13 cellular contexts compared by ENCODE assay signal in the genomic region with DNA sequence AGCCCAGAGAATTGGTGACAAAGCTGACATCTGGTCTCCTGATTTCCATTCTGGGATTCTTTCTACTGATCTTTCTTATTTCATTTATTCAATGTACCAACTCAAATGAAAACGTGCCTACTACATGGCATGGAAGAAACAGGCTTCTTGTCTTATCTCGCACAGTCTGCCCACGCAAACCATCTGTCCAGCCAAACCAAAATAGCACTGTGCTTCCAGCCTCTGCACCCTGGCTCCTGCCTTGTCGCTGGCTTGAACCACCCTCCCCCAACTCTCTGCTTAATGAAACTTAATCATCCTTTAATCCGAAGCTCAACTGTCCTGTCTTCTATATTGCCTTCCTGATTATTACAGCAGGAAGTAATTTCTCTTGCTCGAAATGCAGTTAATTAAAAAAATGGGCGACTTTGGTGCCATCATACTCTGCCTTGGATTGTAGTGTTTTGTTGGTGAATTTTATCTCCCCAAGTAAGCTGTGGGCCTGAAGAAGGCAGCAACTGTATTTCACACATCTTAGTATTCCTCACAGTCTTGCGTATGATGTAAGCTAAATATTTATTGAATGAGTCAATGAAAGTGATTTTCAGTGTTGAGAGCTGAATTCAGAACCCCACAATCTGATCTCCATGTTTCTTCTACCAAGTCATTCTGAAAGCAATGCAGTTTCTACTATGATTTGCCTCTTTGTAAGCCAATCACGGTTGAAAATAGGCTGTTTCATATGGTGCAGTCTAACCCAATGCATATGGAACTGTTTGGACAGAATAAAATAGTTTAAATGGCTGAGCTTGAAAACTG. TPM values are rescaled to one million over a fixed set of nuclear protein-coding genes. Genes with fewer than 3 reads are reported as not detected.
DNase-seq lines count a peak whose midpoint lies in the region; ATAC-seq and TF ChIP-seq lines count a peak whose summit lies in the region.
"Had no signal": no experiment of that assay in that cellular context is flagged by ENCODE, and none has a peak within 500 bp of the region (broad histone marks: within the 10 kb centered on the region; RNA-seq: fewer than 3 reads in every experiment).

No MANE protein-coding gene starts in this region.

- no peak overlapping the region for H3K27ac ChIP-seq in spleen
- H3K27ac ChIP-seq: right lobe of liver, RWPE1 had no signal

- peaks cover 0 to 4% (median under 1%) of the 10 kb centered on the region in 8 donors for H3K9me3 ChIP-seq in spleen
- H3K9me3 ChIP-seq: right lobe of liver had no signal

- intact Hi-C loops in spleen (cut with DNase I; ENCODE audit: low total_unique reads) = no loop called here

- no peak for TF ChIP-seq CTCF in choroid plexus epithelial cell (conservative IDR thresholded peaks at IDR 0.05; ENCODE audit: low read depth, low read length)
- no peak for TF ChIP-seq CTCF in spleen (IDR thresholded peaks at IDR 0.05 in 8 of 11, conservative IDR thresholded peaks at IDR 0.05 in 3 of 11)

- H3K27me3 ChIP-seq in spleen (replicated peaks in 1 of 7) = peaks cover 0 to 6% (median 0%) of the 10 kb centered on the region in 7 donors
- H3K27me3 ChIP-seq: right lobe of liver had no signal

- TF ChIP-seq POLR2A in spleen (IDR thresholded peaks at IDR 0.05) = no peak

- H3K36me3 ChIP-seq in spleen = no peaks in the 10 kb centered on the region
- H3K36me3 ChIP-seq: right lobe of liver had no signal

- DNase-seq in G401 (ENCODE audit: low spot score) (peak; percentile 92), NCI-H82 treated with DMSO at 0.1 percent for 48 hours (lab: John Stamatoyannopoulos, UW; ENCODE audit: unreplicated experiment) (peak; percentile 97), choroid plexus epithelial cell (ENCODE audit: low read depth) (peak; percentile 81), renal cortical epithelial cell (ENCODE audit: low read depth) (peak; percentile 37), spleen (no peak), Ammon's horn (ENCODE audit: low spot score) (no peak)
- DNase-seq: activated naive CD4-positive, alpha-beta T cell treated with anti-CD3 and anti-CD28 coated beads, Interleukin-2, amount 50 U/mL, for 16 hours; CD8-positive, alpha-beta T cell; kidney glomerular epithelial cell; naive B cell; right lobe of liver had no signal

- H3K4me3 ChIP-seq in choroid plexus epithelial cell (ENCODE audit: low read depth, low read length) (no peak overlapping the region), spleen (no peak overlapping the region)
- H3K4me3 ChIP-seq: right lobe of liver had no signal

- no peak for ATAC-seq in HG02623 (IDR thresholded peaks at IDR 0.05; ENCODE audit: unreplicated experiment)
- ATAC-seq: CD8-positive, alpha-beta T cell; right lobe of liver had no signal

- WGBS in spleen, 5 donors = 82 to 90% (median 84%) methylated on average over 9 of the region's 9 CpGs

- in situ Hi-C loops in G401 (cut with HindIII; ENCODE audit: low sequenced_read_pairs) = no loop called here

- no peaks in the 10 kb centered on the region for H3K4me1 ChIP-seq in spleen
- H3K4me1 ChIP-seq: right lobe of liver had no signal

RNA-seq across cellular contexts. Expression of gene SOCS5, which starts 28.9 kb away (rescaled TPM):
- 15.6 and 19.8 TPM in 2 replicates for total RNA-seq in G401 (2014; rRNA removed; shearing (Covaris generic))
- total RNA-seq in renal cortical epithelial cell (13.4 and 29.3 TPM in 2 replicates), spleen (10 to 100 TPM; 21.5 to 56.6 (median 31.5) TPM)
- polyA plus RNA-seq in spleen = 1 to 10 TPM; 5.6 to 7.7 (median 5.6) TPM

RNA-seq across cellular contexts. Expression of gene CRIPT, which starts 53.2 kb away (rescaled TPM):
- 8.2 and 9.3 TPM in 2 replicates for total RNA-seq in G401 (2014; rRNA removed; shearing (Covaris generic))
- total RNA-seq in renal cortical epithelial cell (19.3 and 19.8 TPM in 2 replicates), spleen (10 to 100 TPM; 11.8 to 17.8 (median 14.9) TPM)
- 10 to 100 TPM in 1 of 3 donors, 1 to 10 TPM in 2; 7.1 to 12.0 (median 9.4) TPM for polyA plus RNA-seq in spleen

RNA-seq across cellular contexts. Expression of gene PIGF, which starts 53.4 kb away (rescaled TPM):
- 15.1 and 16.7 TPM in 2 replicates for total RNA-seq in G401 (2014; rRNA removed; shearing (Covaris generic))
- 21.5 and 29.9 TPM in 2 replicates for total RNA-seq in renal cortical epithelial cell
- 10 to 100 TPM; 14.3 to 29.0 (median 22.2) TPM for total RNA-seq in spleen
- 10 to 100 TPM in 2 of 3 donors, 1 to 10 TPM in 1; 6.5 to 15.1 (median 13.3) TPM for polyA plus RNA-seq in spleen

Comparison
In these comparisons a context has a peak if more than half of its experiments do, and no peak if none do; other contexts are left out.
1. DNase-seq: peak in G401 (single experiment), NCI-H82 treated with DMSO at 0.1 percent for 48 hours (single experiment), choroid plexus epithelial cell (single experiment) and renal cortical epithelial cell (single experiment); none in spleen (single experiment) and Ammon's horn (single experiment).